ENCODE assay signal across 26 cellular contexts in the genomic region with DNA sequence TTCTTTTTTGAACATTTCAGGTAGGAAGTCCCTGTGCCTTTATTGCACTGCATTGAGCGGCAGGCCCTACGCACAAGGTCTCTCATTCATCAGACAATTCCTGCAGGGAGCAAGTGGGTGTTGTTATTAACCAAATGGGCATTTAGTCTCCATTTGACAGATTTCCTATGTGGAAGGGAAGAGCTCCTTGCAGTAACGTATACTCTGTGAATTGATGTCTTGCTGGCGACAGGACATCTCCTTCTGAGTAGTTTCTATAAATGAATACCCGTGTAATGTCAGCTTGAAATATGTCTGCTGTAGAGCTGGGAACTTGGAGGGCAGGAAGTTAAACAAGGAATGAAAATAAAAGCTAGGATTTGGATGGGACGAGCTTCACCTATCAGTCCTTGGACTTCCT. TPM values are rescaled to one million over a fixed set of nuclear protein-coding genes. Genes with fewer than 3 reads are reported as not detected.
"Had no signal": no experiment of that assay in that cellular context is flagged by ENCODE, and none has a peak within 500 bp of the region (broad histone marks: within the 10 kb centered on the region; RNA-seq: fewer than 3 reads in every experiment).

No MANE protein-coding gene starts in this region.

- H3K36me3 ChIP-seq: colonic mucosa, gastrocnemius medialis, lower lobe of right lung, neural progenitor cell, right lobe of liver, thoracic aorta, tibial nerve, upper lobe of right lung, uterus had no signal

- H3K36me3 Mint-ChIP-seq: natural killer cell, neural progenitor cell had no signal

- H3K9me3 Mint-ChIP-seq: dendritic cell treated with granulocyte-macrophage colony-stimulating factor and Interleukin-4, amounts not matched to agents 40 ng/mL and 50 ng/mL, for 4 days; endodermal cell; memory B cell; natural killer cell; neural progenitor cell had no signal

- H3K27ac Mint-ChIP-seq: dendritic cell treated with granulocyte-macrophage colony-stimulating factor and Interleukin-4, amounts not matched to agents 40 ng/mL and 50 ng/mL, for 4 days; endodermal cell; memory B cell; natural killer cell; neural progenitor cell; progenitor cell of endocrine pancreas had no signal

- H3K4me1 Mint-ChIP-seq: endodermal cell, neural progenitor cell had no signal

- H3K79me2 ChIP-seq: parathyroid adenoma had no signal

- ATAC-seq: esophagus mucosa, gastrocnemius medialis, left ventricle myocardium superior, lower lobe of right lung, natural killer cell, right lobe of liver, upper lobe of right lung had no signal

- FAIRE-seq: keratinocyte, small intestine had no signal

- H3K27me3 ChIP-seq: colonic mucosa, gastrocnemius medialis, neural progenitor cell, right lobe of liver, tibial nerve, upper lobe of right lung, uterus had no signal

- H3K4me3 ChIP-seq: colonic mucosa, gastrocnemius medialis, lower lobe of right lung, neural progenitor cell, right lobe of liver, thoracic aorta, tibial nerve, upper lobe of right lung, uterus had no signal

- DNase-seq: colonic mucosa; effector CD8-positive, alpha-beta T cell; endodermal cell; foreskin fibroblast; gastrocnemius medialis; head of caudate nucleus; left ventricle myocardium superior; lower lobe of right lung; natural killer cell; right lobe of liver; small intestine; stimulated activated CD4-positive, alpha-beta T cell treated with anti-CD3 and anti-CD28 coated beads, Interleukin-15, amount 100 ng/mL, for 24 hours; stimulated activated CD4-positive, alpha-beta T cell treated with anti-CD3 and anti-CD28 coated beads, Interleukin-2, amount 100 ng/mL, for 48 hours; stimulated activated naive CD4-positive, alpha-beta T cell treated with Interleukin-2 at 50 U/mL for 16 hours; upper lobe of right lung; uterus had no signal

- H3K27me3 Mint-ChIP-seq: memory B cell, progenitor cell of endocrine pancreas had no signal

- H3K27ac ChIP-seq: colonic mucosa, epithelial cell of prostate, gastrocnemius medialis, lower lobe of right lung, neural progenitor cell, parathyroid adenoma, right lobe of liver, thoracic aorta, tibial nerve, upper lobe of right lung, uterus had no signal

- H3K4me2 ChIP-seq: neural progenitor cell had no signal

- H2AFZ ChIP-seq: neural progenitor cell, parathyroid adenoma had no signal

- H3K9ac ChIP-seq: neural progenitor cell, parathyroid adenoma had no signal

- H3K4me3 Mint-ChIP-seq: dendritic cell treated with granulocyte-macrophage colony-stimulating factor and Interleukin-4, amounts not matched to agents 40 ng/mL and 50 ng/mL, for 4 days; endodermal cell; memory B cell; natural killer cell; neural progenitor cell had no signal

- H3K9me3 ChIP-seq: colonic mucosa, gastrocnemius medialis, lower lobe of right lung, right lobe of liver, thoracic aorta, tibial nerve, upper lobe of right lung, uterus had no signal

- H3K4me1 ChIP-seq: colonic mucosa, lower lobe of right lung, neural progenitor cell, parathyroid adenoma, right lobe of liver, tibial nerve, upper lobe of right lung, uterus had no signal

RNA-seq across cellular contexts. Expression of gene OR5B21, which starts 3.7 kb away (rescaled TPM):
- polyA plus RNA-seq: small intestine had no signal
